1 cellular context compared by ENCODE assay signal in the genomic region with DNA sequence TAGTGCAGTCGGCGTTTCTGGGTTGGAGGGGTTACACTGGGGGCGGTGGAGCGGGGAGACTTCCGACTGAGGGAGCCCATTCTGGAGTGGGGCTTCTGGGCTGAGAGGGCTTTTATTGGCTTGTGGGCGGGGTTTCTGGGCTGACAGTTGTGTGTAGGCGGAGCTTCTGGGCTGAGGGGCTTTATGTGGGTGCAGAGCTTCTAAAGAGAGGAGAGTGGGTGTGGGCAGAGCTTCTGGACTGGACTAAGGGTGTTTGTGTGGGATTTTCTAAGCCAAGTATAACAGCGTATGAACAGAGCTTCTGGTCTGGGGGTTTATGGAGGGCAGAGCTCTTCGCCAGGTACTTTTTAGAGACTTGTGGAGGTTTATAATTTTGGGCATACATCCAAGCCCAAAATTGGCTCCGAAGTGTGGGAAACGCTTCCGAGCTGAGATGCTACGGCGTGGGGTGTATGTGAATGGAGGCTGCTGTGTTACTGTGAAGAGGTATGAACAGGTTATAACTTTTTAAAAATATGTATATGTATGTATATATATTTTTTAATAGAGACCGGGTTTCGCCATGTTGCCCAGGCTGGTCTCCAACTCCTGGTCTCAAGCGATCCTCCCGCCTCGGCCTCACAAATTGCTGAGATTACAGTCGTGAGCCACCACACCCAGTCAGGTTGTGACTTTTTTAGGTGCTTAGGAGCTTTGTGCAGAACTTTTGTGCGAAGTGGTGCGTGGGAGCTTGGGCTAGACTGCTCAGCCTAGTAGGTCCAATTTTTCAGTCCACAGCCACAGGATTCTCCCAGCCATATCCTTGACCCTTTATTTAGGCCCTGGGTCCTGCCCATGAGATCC.
TF ChIP-seq lines count a peak whose summit lies in the region.

No MANE protein-coding gene starts in this region.

TF ChIP-seq in endothelial cell of umbilical vein, 7 proteins besides CTCF, POLR2A, EP300 and RAD21 (continued from another document):
- TF ChIP-seq MYC (IDR thresholded peaks at IDR 0.05; ENCODE audit: low read depth, low read length) = no peak
